ENCODE assay signal across 25 cellular contexts in the genomic region with DNA sequence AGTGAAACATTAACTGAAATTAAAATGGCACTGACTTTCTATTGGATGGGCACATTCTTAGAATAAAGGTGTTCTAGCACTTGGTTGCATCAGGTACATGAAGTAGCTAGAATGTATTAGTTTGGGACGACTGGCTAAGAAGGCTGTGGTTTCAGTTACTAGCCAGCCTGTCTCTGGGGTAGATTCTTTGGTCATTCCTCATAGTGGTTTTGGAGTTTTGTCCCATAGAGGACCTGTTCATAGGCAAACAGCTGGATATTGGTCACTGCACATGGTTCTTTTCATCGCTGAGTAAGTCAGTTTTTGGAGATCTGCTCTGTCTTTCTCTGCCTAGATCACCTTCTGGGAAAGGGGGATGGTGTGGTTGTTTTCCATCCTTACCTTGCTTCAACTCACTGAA. TPM values are rescaled to one million over a fixed set of nuclear protein-coding genes. Genes with fewer than 3 reads are reported as not detected.
DNase-seq lines count a peak whose midpoint lies in the region; ATAC-seq, FAIRE-seq and TF ChIP-seq lines count a peak whose summit lies in the region.
"Had no signal": no experiment of that assay in that cellular context is flagged by ENCODE, and none has a peak within 500 bp of the region (broad histone marks: within the 10 kb centered on the region; RNA-seq: fewer than 3 reads in every experiment).

No MANE protein-coding gene starts in this region.

- no peaks in the 10 kb centered on the region for H3K27me3 ChIP-seq in osteoblast (ENCODE audit: insufficient read depth, low read length)
- H3K27me3 ChIP-seq: esophagus muscularis mucosa, spleen had no signal

- TF ChIP-seq CTCF in fibroblast of mammary gland (conservative IDR thresholded peaks at IDR 0.05; ENCODE audit: control insufficient read depth, insufficient read depth, low read depth, low read length) (no peak), osteoblast (IDR thresholded peaks at IDR 0.05; ENCODE audit: extremely low read depth, low read depth, low read length) (no peak), coronary artery (IDR thresholded peaks at IDR 0.05) (no peak)

- no peak overlapping the region for H3K4me3 ChIP-seq in fibroblast of mammary gland (ENCODE audit: control insufficient read depth, low read depth, low read length)
- H3K4me3 ChIP-seq in osteoblast (ENCODE audit: insufficient read depth, low read length): no peak overlapping the region
- no peak overlapping the region for H3K4me3 ChIP-seq in coronary artery
- H3K4me3 ChIP-seq: esophagus muscularis mucosa, spleen had no signal

- no peaks in the 10 kb centered on the region for H3K36me3 ChIP-seq in osteoblast (ENCODE audit: insufficient read depth, low read length)
- H3K36me3 ChIP-seq: spleen had no signal

- no peaks in the 10 kb centered on the region for H3K79me2 ChIP-seq in osteoblast (ENCODE audit: insufficient read depth, low read length)

- no peak overlapping the region for H3K4me2 ChIP-seq in osteoblast (ENCODE audit: insufficient read depth, low read length)

- no peak for ATAC-seq in GM21515 (IDR thresholded peaks at IDR 0.05; ENCODE audit: unreplicated experiment)
- ATAC-seq: activated CD4-positive, CD25-positive, alpha-beta regulatory T cell treated with anti-CD3 and anti-CD28 coated beads, Interleukin-2, amount 50 U/mL, for 24 hours had no signal

- H3K9me3 ChIP-seq in osteoblast (ENCODE audit: low read depth, low read length): no peaks in the 10 kb centered on the region
- H3K9me3 ChIP-seq: Caco-2, esophagus muscularis mucosa, spleen had no signal

- DNase-seq in AG20443 (ENCODE audit: low spot score) (peak; percentile 34), RCC 7860 (ENCODE audit: low spot score) (peak; percentile 92), fibroblast of mammary gland (ENCODE audit: low read depth) (peak; percentile 57), osteoblast (ENCODE audit: insufficient read length, low spot score, missing footprints) (peak; percentile 44), coronary artery (ENCODE audit: low spot score) (no peak), DMS53 treated with DMSO at 0.1 percent for 48 hours (lab: John Stamatoyannopoulos, UW; ENCODE audit: unreplicated experiment) (no peak), NCI-H748 (lab: John Stamatoyannopoulos, UW; ENCODE audit: unreplicated experiment) (no peak)
- DNase-seq: activated CD4-positive, alpha-beta memory T cell treated with anti-CD3 and anti-CD28 coated beads for 36 hours; activated CD8-positive, alpha-beta memory T cell treated with anti-CD3 and anti-CD28 coated beads, Interleukin-2, amount 50 U/mL, for 4 hours; activated naive CD4-positive, alpha-beta T cell treated with anti-CD3 and anti-CD28 coated beads, Interleukin-2, amount 50 U/mL, for 16 hours; amniotic stem cell; Caco-2; DMS79; GOT3; NCI-H1105 treated with DMSO at 0.1 percent for 48 hours; NCI-H2029 treated with DMSO at 0.1 percent for 48 hours; NCI-H526; spleen had no signal

- no peak overlapping the region for H2AFZ ChIP-seq in osteoblast (ENCODE audit: low read length)

- no peaks in the 10 kb centered on the region for H4K20me1 ChIP-seq in osteoblast (ENCODE audit: insufficient read depth, low read length)

- peaks cover 3% of the 10 kb centered on the region for H3K4me1 ChIP-seq in osteoblast (ENCODE audit: insufficient read depth, low read length)
- H3K4me1 ChIP-seq: Caco-2, spleen had no signal

- peak; percentile 97 for FAIRE-seq in RCC 7860 (lab: Jason Lieb, UNC)

- no peak overlapping the region for H3K27ac ChIP-seq in osteoblast (ENCODE audit: low read depth, low read length)
- no peak overlapping the region for H3K27ac ChIP-seq in coronary artery
- H3K27ac ChIP-seq: C4-2B, esophagus muscularis mucosa, spleen had no signal

RNA-seq across cellular contexts. Expression of a gene that starts 55.3 kb away (rescaled TPM):
- total RNA-seq in osteoblast: 0.29 and 0.72 TPM in 2 replicates
- total RNA-seq: activated CD4-positive, alpha-beta memory T cell treated with anti-CD3 and anti-CD28 coated beads for 36 hours; activated T-helper 1 cell treated with anti-CD3 and anti-CD28 coated beads, Interleukin-12 subunit alpha, Interleukin-12 subunit beta, Interleukin-2, Interleukin-4 antibody, amounts not matched to agents 30 ng/mL and 10 ng/mL and 1 ng/mL, durations not matched to agents 14 hours and 24 hours and 36 hours; osteocyte; T-helper 1 cell treated with Interleukin-12 subunit alpha and Interleukin-12 subunit beta and Interleukin-4 antibody, amounts not matched to agents 30 ng/mL and 1 ng/mL, for 36 hours had no signal

Comparison
In these comparisons a context has a peak if more than half of its experiments do, and no peak if none do; other contexts are left out.
1. DNase-seq: peak in AG20443 (single experiment), RCC 7860 (single experiment), fibroblast of mammary gland (single experiment) and osteoblast (single experiment); none in coronary artery (single experiment), DMS53 treated with DMSO at 0.1 percent for 48 hours (single experiment) and NCI-H748 (single experiment).